ENCODE assay signal across 2 cellular contexts in genomic region chr4:165191253-165191652, GRCh38.
TF ChIP-seq lines count a peak whose summit lies in the region.

No MANE protein-coding gene starts in this region.

TF ChIP-seq in SK-N-SH treated with all-trans-retinoic acid at 6 μM for 48 hours, 23 proteins besides CTCF, POLR2A, EP300 and RAD21:
- TF ChIP-seq TOX (CRISPR knock-in tag; IDR thresholded peaks at IDR 0.05; ENCODE audit: borderline replicate concordance) (no peak), BACH2 (CRISPR knock-in tag; IDR thresholded peaks at IDR 0.05; ENCODE audit: borderline replicate concordance) (no peak), PATZ1 (CRISPR knock-in tag; IDR thresholded peaks at IDR 0.05; ENCODE audit: borderline replicate concordance) (no peak), OSR1 (CRISPR knock-in tag; IDR thresholded peaks at IDR 0.05) (no peak), GLIS3 (CRISPR knock-in tag; IDR thresholded peaks at IDR 0.05) (no peak), ZC3H10 (CRISPR knock-in tag; IDR thresholded peaks at IDR 0.05) (no peak), ZNF8 (CRISPR knock-in tag; IDR thresholded peaks at IDR 0.05) (no peak), PPARA (CRISPR knock-in tag; IDR thresholded peaks at IDR 0.05; ENCODE audit: borderline replicate concordance) (no peak), TCF4 (CRISPR knock-in tag; IDR thresholded peaks at IDR 0.05; ENCODE audit: borderline replicate concordance) (no peak), SNAI2 (CRISPR knock-in tag; IDR thresholded peaks at IDR 0.05) (no peak), ESRRG (CRISPR knock-in tag; IDR thresholded peaks at IDR 0.05) (no peak), ZFP3 (CRISPR knock-in tag; IDR thresholded peaks at IDR 0.05) (no peak), CSDC2 (CRISPR knock-in tag; IDR thresholded peaks at IDR 0.05) (no peak), ZFP30 (CRISPR knock-in tag; IDR thresholded peaks at IDR 0.05) (no peak), ZNF565 (CRISPR knock-in tag; conservative IDR thresholded peaks at IDR 0.05; ENCODE audit: low read depth) (no peak)
- TF ChIP-seq, protein P1, sequence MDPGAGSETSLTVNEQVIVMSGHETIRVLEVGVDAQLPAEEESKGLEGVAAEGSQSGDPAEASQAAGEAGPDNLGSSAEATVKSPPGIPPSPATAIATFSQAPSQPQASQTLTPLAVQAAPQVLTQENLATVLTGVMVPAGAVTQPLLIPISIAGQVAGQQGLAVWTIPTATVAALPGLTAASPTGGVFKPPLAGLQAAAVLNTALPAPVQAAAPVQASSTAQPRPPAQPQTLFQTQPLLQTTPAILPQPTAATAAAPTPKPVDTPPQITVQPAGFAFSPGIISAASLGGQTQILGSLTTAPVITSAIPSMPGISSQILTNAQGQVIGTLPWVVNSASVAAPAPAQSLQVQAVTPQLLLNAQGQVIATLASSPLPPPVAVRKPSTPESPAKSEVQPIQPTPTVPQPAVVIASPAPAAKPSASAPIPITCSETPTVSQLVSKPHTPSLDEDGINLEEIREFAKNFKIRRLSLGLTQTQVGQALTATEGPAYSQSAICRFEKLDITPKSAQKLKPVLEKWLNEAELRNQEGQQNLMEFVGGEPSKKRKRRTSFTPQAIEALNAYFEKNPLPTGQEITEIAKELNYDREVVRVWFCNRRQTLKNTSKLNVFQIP (CRISPR knock-in tag; IDR thresholded peaks at IDR 0.05; ENCODE audit: borderline replicate concordance, low read depth) = no peak
- TF ChIP-seq, protein P2, sequence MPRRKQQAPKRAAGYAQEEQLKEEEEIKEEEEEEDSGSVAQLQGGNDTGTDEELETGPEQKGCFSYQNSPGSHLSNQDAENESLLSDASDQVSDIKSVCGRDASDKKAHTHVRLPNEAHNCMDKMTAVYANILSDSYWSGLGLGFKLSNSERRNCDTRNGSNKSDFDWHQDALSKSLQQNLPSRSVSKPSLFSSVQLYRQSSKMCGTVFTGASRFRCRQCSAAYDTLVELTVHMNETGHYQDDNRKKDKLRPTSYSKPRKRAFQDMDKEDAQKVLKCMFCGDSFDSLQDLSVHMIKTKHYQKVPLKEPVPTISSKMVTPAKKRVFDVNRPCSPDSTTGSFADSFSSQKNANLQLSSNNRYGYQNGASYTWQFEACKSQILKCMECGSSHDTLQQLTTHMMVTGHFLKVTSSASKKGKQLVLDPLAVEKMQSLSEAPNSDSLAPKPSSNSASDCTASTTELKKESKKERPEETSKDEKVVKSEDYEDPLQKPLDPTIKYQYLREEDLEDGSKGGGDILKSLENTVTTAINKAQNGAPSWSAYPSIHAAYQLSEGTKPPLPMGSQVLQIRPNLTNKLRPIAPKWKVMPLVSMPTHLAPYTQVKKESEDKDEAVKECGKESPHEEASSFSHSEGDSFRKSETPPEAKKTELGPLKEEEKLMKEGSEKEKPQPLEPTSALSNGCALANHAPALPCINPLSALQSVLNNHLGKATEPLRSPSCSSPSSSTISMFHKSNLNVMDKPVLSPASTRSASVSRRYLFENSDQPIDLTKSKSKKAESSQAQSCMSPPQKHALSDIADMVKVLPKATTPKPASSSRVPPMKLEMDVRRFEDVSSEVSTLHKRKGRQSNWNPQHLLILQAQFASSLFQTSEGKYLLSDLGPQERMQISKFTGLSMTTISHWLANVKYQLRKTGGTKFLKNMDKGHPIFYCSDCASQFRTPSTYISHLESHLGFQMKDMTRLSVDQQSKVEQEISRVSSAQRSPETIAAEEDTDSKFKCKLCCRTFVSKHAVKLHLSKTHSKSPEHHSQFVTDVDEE (CRISPR knock-in tag; IDR thresholded peaks at IDR 0.05) = no peak
- TF ChIP-seq, protein P3, sequence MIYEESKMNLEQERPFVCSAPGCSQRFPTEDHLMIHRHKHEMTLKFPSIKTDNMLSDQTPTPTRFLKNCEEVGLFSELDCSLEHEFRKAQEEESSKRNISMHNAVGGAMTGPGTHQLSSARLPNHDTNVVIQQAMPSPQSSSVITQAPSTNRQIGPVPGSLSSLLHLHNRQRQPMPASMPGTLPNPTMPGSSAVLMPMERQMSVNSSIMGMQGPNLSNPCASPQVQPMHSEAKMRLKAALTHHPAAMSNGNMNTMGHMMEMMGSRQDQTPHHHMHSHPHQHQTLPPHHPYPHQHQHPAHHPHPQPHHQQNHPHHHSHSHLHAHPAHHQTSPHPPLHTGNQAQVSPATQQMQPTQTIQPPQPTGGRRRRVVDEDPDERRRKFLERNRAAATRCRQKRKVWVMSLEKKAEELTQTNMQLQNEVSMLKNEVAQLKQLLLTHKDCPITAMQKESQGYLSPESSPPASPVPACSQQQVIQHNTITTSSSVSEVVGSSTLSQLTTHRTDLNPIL (CRISPR knock-in tag; IDR thresholded peaks at IDR 0.05; ENCODE audit: low read depth) = no peak

TF ChIP-seq in H1, 55 proteins besides CTCF, POLR2A, EP300 and RAD21:
- TF ChIP-seq BACH1 (IDR thresholded peaks at IDR 0.05; ENCODE audit: low read length) = no peak
- no peak for TF ChIP-seq CBX5 (IDR thresholded peaks at IDR 0.05; ENCODE audit: low read depth, low read length)
- TF ChIP-seq SP2 (IDR thresholded peaks at IDR 0.05; ENCODE audit: low read length) = no peak
- TF ChIP-seq FOSL1 (IDR thresholded peaks at IDR 0.05; ENCODE audit: insufficient read depth, low read depth, low read length) = no peak
- no peak for TF ChIP-seq SAP30 (IDR thresholded peaks at IDR 0.05; ENCODE audit: insufficient read depth, insufficient replicate concordance, low read length)
- TF ChIP-seq NRF1 (IDR thresholded peaks at IDR 0.05; ENCODE audit: low read depth, low read length) = no peak
- no peak for TF ChIP-seq ASH2L (IDR thresholded peaks at IDR 0.05; ENCODE audit: low read length)
- no peak for TF ChIP-seq SP1 (IDR thresholded peaks at IDR 0.05; ENCODE audit: low read depth, low read length)
- TF ChIP-seq ATF2 (IDR thresholded peaks at IDR 0.05; ENCODE audit: low read length) = no peak
- no peak for TF ChIP-seq JUN (IDR thresholded peaks at IDR 0.05; ENCODE audit: low read depth, low read length)
TF ChIP-seq in H1: peak in this region for 0.
